8 cellular contexts compared by ENCODE assay signal in the genomic region with DNA sequence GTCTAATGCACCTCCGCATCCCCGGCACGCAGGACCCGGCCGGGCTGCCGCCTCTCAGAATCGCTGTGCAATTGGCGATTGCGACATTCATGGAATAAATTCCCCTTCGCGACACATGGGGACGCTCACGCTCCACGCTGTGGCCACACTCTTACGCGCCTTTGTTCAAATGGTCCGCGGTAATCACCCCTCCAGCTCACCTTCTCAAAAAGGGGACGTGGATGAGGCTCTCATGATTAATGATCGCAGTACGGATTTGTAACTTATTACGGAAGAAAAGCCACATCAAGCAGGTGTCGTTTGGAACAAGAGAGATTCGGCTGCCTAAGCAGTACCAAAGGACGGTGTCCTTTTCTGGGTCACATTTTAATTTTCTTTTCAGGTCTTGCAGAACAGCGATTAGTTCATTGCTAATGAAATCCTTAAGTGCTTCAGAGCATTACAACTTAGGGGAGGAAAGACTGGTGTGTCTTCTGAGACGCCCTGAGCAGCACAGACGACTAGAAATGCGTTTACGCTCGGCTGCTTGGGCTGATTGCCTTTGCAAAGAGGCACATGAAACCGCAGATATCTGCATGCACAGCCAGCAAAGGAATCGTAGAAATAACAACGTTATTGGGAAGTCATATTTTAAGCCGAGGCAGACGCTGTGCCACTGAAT. TPM values are rescaled to one million over a fixed set of nuclear protein-coding genes. Genes with fewer than 3 reads are reported as not detected.
DNase-seq lines count a peak whose midpoint lies in the region; ATAC-seq and TF ChIP-seq lines count a peak whose summit lies in the region.

No MANE protein-coding gene starts in this region.

- H3K27ac ChIP-seq in gastroesophageal sphincter = peak overlapping the region in 1 of 4 donors; percentile 44

- no peak for TF ChIP-seq EP300 in gastroesophageal sphincter (IDR thresholded peaks at IDR 0.05)

- peaks cover 0 to 19% (median 3%) of the 10 kb centered on the region in 3 donors for H3K4me1 ChIP-seq in gastroesophageal sphincter

- DNase-seq in ACHN = peak; percentile 54
- peak; percentile 18 for DNase-seq in GM12864 (ENCODE audit: low read depth)
- peak; percentile 9 for DNase-seq in NCI-H1417 treated with DMSO at 0.1 percent for 48 hours (lab: John Stamatoyannopoulos, UW)
- DNase-seq in UCSD-AML1 (lab: John Stamatoyannopoulos, UW; ENCODE audit: unreplicated experiment) = peak; percentile 60
- DNase-seq in occipital lobe (lab: John Stamatoyannopoulos, UW) = peak; percentile 34

- peaks cover 0 to 10% (median 0%) of the 10 kb centered on the region in 3 donors for H3K9me3 ChIP-seq in gastroesophageal sphincter

- TF ChIP-seq CTCF in GM12864 (IDR thresholded peaks at IDR 0.05; ENCODE audit: low read depth, low read length, missing control alignments) (peak; percentile 95), gastroesophageal sphincter (IDR thresholded peaks at IDR 0.05) (peak; percentile 92 to 98 (median 96))

- peaks cover 24% of the 10 kb centered on the region for H3K27me3 ChIP-seq in gastroesophageal sphincter

- 11% methylated on average over 18 to 32 of the region's 36 CpGs for whole genome bisulfite sequencing in gastroesophageal sphincter (ENCODE audit: low coverage in 1 of 2), 2 donors

- peak; percentile 63 for ATAC-seq in gastroesophageal sphincter
- no peak for ATAC-seq in GM19324 (IDR thresholded peaks at IDR 0.05; ENCODE audit: low FRiP score, unreplicated experiment)
- ATAC-seq in HG02588 (IDR thresholded peaks at IDR 0.05; ENCODE audit: unreplicated experiment) = no peak

- H3K36me3 ChIP-seq in gastroesophageal sphincter = no peaks in the 10 kb centered on the region

- TF ChIP-seq POLR2A in gastroesophageal sphincter (IDR thresholded peaks at IDR 0.05) = no peak

- H3K4me3 ChIP-seq in GM12864 (ENCODE audit: low read depth, low read length) (no peak overlapping the region), gastroesophageal sphincter (peak overlapping the region in 1 of 2 donors; percentile 35)

- in situ Hi-C loops in ACHN (cut with HindIII; ENCODE audit: low pct_ligation_motif_present, low pct_unique_long_range_greater_than_20kb, low sequenced_read_pairs) = no loop called here

RNA-seq across cellular contexts. Expression of gene ADGRD1, which starts 37.3 kb away (rescaled TPM):
- total RNA-seq in gastroesophageal sphincter (10 to 100 TPM; 19.1 to 43.4 (median 31.3) TPM), occipital lobe (1.9 TPM)

RNA-seq across cellular contexts. Expression of gene RAN, which starts 44.5 kb away (rescaled TPM):
- total RNA-seq in gastroesophageal sphincter = 100 to 1,000 TPM; 139 to 199 (median 167) TPM
- total RNA-seq in occipital lobe = 323 TPM

Comparison
In these comparisons a context has a peak if more than half of its experiments do, and no peak if none do; other contexts are left out.
1. DNase-seq: peak in every context shown above with its lines; median percentile 60 in UCSD-AML1; 54 in ACHN; 34 in occipital lobe; 18 in GM12864; 9 in NCI-H1417 treated with DMSO at 0.1 percent for 48 hours.